19 cellular contexts compared by ENCODE assay signal in the genomic region with DNA sequence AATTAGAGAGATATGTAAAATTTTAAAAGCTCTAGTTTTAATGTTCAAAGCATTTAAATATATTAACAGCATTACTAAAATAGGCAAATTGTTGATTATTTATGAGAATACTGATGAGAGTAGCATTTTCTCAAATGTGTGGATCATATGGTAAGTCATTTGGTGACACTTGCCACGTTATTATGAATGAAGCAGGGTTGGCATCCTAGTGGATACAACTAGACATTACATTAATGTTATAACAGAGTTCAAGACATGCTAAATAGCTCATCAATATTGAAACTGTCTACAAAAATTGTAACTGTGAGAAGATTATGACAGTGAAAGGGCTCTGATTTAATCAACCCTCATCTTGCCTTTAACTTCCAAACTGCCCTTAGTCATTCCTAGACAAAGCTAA.
DNase-seq lines count a peak whose midpoint lies in the region; ATAC-seq and TF ChIP-seq lines count a peak whose summit lies in the region.
"Had no signal": no experiment of that assay in that cellular context is flagged by ENCODE, and none has a peak within 500 bp of the region (broad histone marks: within the 10 kb centered on the region; RNA-seq: fewer than 3 reads in every experiment).

No MANE protein-coding gene starts in this region.

- in situ Hi-C loops in GM13977 (cut with MboI; ENCODE audit: low pct_unique_long_range_greater_than_20kb, low sequenced_read_pairs, unreplicated experiment) (no loop called here), SK-MEL-5 (cut with HindIII; ENCODE audit: low pct_unique_long_range_greater_than_20kb, low sequenced_read_pairs) (no loop called here)

- no peak overlapping the region for H3K4me2 ChIP-seq in neural cell (ENCODE audit: low read length)
- no peak overlapping the region for H3K4me2 ChIP-seq in OCI-LY7 (ENCODE audit: low read length)

- CTCF ChIA-PET in OCI-LY7 (lab: Charles Lee; ENCODE audit: unreplicated experiment) = no interaction called here
- CTCF ChIA-PET in CD8-positive, alpha-beta T cell (lab: Charles Lee) = no interaction called here

- POLR2A ChIA-PET in OCI-LY7 (lab: Charles Lee) = interaction anchor here (1.2 kb wide), 1 partner anchor 19 kb away, joined by 3 read pairs; no protein-coding TSS in a partner anchor
- POLR2A ChIA-PET in CD8-positive, alpha-beta T cell (lab: Charles Lee) = no interaction called here

- no peak for TF ChIP-seq EP300 in neural cell (conservative IDR thresholded peaks at IDR 0.05; ENCODE audit: poor library complexity, severe bottlenecking)

- no peaks in the 10 kb centered on the region for H3K27me3 Mint-ChIP-seq in HFFc6 (ENCODE audit: insufficient read depth)
- no peaks in the 10 kb centered on the region for H3K27me3 Mint-ChIP-seq in CD8-positive, alpha-beta T cell (ENCODE audit: low read depth)
- H3K27me3 Mint-ChIP-seq: activated CD8-positive, alpha-beta T cell treated with anti-CD3 and anti-CD28 coated beads for 36 hours; activated naive CD8-positive, alpha-beta T cell treated with anti-CD3 and anti-CD28 coated beads, Interleukin-2, amount 10 ng/mL, durations not matched to agents 7 days and 5 days; stimulated activated memory B cell treated with anti-CD40 and anti-IgM and Interleukin-4, amounts not matched to agents 10 μg/mL and 1 μg/mL and 100 μg/mL, for 72 hours had no signal

- no peaks in the 10 kb centered on the region for H3K36me3 ChIP-seq in neural cell (ENCODE audit: insufficient read depth, low read length)
- H3K36me3 ChIP-seq in OCI-LY7 (ENCODE audit: insufficient read depth, low read length) = no peaks in the 10 kb centered on the region
- no peaks in the 10 kb centered on the region for H3K36me3 ChIP-seq in CD8-positive, alpha-beta T cell (ENCODE audit: insufficient read depth, low read length)
- H3K36me3 ChIP-seq: thyroid gland had no signal

- H3F3A ChIP-seq in neural cell (ENCODE audit: insufficient read depth, low read length, poor library complexity, severe bottlenecking) = no peaks in the 10 kb centered on the region

- H3K4me3 Mint-ChIP-seq in HFFc6 = no peak overlapping the region
- H3K4me3 Mint-ChIP-seq in CD8-positive, alpha-beta T cell = no peak overlapping the region
- H3K4me3 Mint-ChIP-seq: activated CD8-positive, alpha-beta T cell treated with anti-CD3 and anti-CD28 coated beads for 36 hours; activated naive CD8-positive, alpha-beta T cell treated with anti-CD3 and anti-CD28 coated beads, Interleukin-2, amount 10 ng/mL, durations not matched to agents 7 days and 5 days; stimulated activated memory B cell treated with anti-CD40 and anti-IgM and Interleukin-4, amounts not matched to agents 10 μg/mL and 1 μg/mL and 100 μg/mL, for 72 hours; WTC11 had no signal

- H3K4me1 ChIP-seq in OCI-LY7 (ENCODE audit: insufficient read depth, low read length, poor library complexity, severe bottlenecking) = no peaks in the 10 kb centered on the region
- H3K4me1 ChIP-seq in CD8-positive, alpha-beta T cell (ENCODE audit: insufficient read depth, low read length) = no peaks in the 10 kb centered on the region

- peaks cover 79% of the 10 kb centered on the region for H3K4me1 Mint-ChIP-seq in HFFc6 (ENCODE audit: low read depth)
- H3K4me1 Mint-ChIP-seq in CD8-positive, alpha-beta T cell (ENCODE audit: low read depth) = no peaks in the 10 kb centered on the region
- H3K4me1 Mint-ChIP-seq: activated naive CD8-positive, alpha-beta T cell treated with anti-CD3 and anti-CD28 coated beads, Interleukin-2, amount 10 ng/mL, durations not matched to agents 7 days and 5 days; stimulated activated memory B cell treated with anti-CD40 and anti-IgM and Interleukin-4, amounts not matched to agents 10 μg/mL and 1 μg/mL and 100 μg/mL, for 72 hours had no signal

- DNase-seq in GM13977 (ENCODE audit: low spot score) (peak; percentile 11), HFFc6 (no peak), SK-MEL-5 (ENCODE audit: low read depth, low spot score) (peak; percentile 1), OCI-LY7 (ENCODE audit: low spot score) (no peak), LoVo (ENCODE audit: low spot score) (no peak)
- DNase-seq in CD8-positive, alpha-beta T cell = no peak
- DNase-seq: activated CD8-positive, alpha-beta T cell treated with anti-CD3 and anti-CD28 coated beads for 36 hours; activated naive CD8-positive, alpha-beta T cell treated with anti-CD3 and anti-CD28 coated beads, Interleukin-2, amount 10 ng/mL, durations not matched to agents 7 days and 5 days; activated T-cell treated with anti-CD3 and anti-CD28 coated beads, Interleukin-2, amount 50 U/mL, for 48 hours; dorsolateral prefrontal cortex; mesenchymal stem cell; NCI-H1092; NCI-H774; T-helper 2 cell; thyroid gland had no signal

- peaks cover 28% of the 10 kb centered on the region for H3K36me3 Mint-ChIP-seq in HFFc6 (ENCODE audit: low read depth)
- H3K36me3 Mint-ChIP-seq in CD8-positive, alpha-beta T cell = no peaks in the 10 kb centered on the region
- H3K36me3 Mint-ChIP-seq: activated naive CD8-positive, alpha-beta T cell treated with anti-CD3 and anti-CD28 coated beads, Interleukin-2, amount 10 ng/mL, durations not matched to agents 7 days and 5 days; stimulated activated memory B cell treated with anti-CD40 and anti-IgM and Interleukin-4, amounts not matched to agents 10 μg/mL and 1 μg/mL and 100 μg/mL, for 72 hours; WTC11 had no signal

- H3K9me3 ChIP-seq in neural cell (ENCODE audit: low read length) = no peaks in the 10 kb centered on the region
- H3K9me3 ChIP-seq in OCI-LY7 (ENCODE audit: low read length) = no peaks in the 10 kb centered on the region
- H3K9me3 ChIP-seq in CD8-positive, alpha-beta T cell (ENCODE audit: low read length) = no peaks in the 10 kb centered on the region
- H3K9me3 ChIP-seq: thyroid gland had no signal

- no peak overlapping the region for H3K4me3 ChIP-seq in neural cell (ENCODE audit: low read length)
- H3K4me3 ChIP-seq in OCI-LY7 (ENCODE audit: low read depth, low read length, poor library complexity, severe bottlenecking) = no peak overlapping the region
- H3K4me3 ChIP-seq in CD8-positive, alpha-beta T cell (ENCODE audit: low read depth, low read length) = no peak overlapping the region
- H3K4me3 ChIP-seq: dorsolateral prefrontal cortex, thyroid gland had no signal

- no peaks in the 10 kb centered on the region for H3K9me3 Mint-ChIP-seq in HFFc6
- H3K9me3 Mint-ChIP-seq in CD8-positive, alpha-beta T cell = peaks cover 2% of the 10 kb centered on the region
- H3K9me3 Mint-ChIP-seq: activated naive CD8-positive, alpha-beta T cell treated with anti-CD3 and anti-CD28 coated beads, Interleukin-2, amount 10 ng/mL, durations not matched to agents 7 days and 5 days; WTC11 had no signal

- H3K79me2 ChIP-seq in neural cell (replicated peaks; ENCODE audit: insufficient read depth, low read length) (no peaks in the 10 kb centered on the region), OCI-LY7 (ENCODE audit: insufficient read depth, low read depth, low read length) (no peaks in the 10 kb centered on the region)

- H3K27ac ChIP-seq in neural cell (ENCODE audit: low read length) (no peak overlapping the region), OCI-LY7 (ENCODE audit: low read depth, low read length, poor library complexity, severe bottlenecking) (no peak overlapping the region)
- H3K27ac ChIP-seq in CD8-positive, alpha-beta T cell (ENCODE audit: low read depth, low read length) = no peak overlapping the region
- H3K27ac ChIP-seq: dorsolateral prefrontal cortex, thyroid gland had no signal

- no peaks in the 10 kb centered on the region for H4K20me1 ChIP-seq in neural cell (ENCODE audit: insufficient read depth)
- no peaks in the 10 kb centered on the region for H4K20me1 ChIP-seq in OCI-LY7 (ENCODE audit: insufficient read depth, low read length)

- TF ChIP-seq CTCF in GM13977 (IDR thresholded peaks at IDR 0.05; ENCODE audit: extremely low read depth, insufficient read depth, missing control alignments) (no peak), HFFc6 (IDR thresholded peaks at IDR 0.05) (peak; percentile 55), neural cell (IDR thresholded peaks at IDR 0.05; ENCODE audit: poor library complexity, severe bottlenecking) (peak; percentile 12), OCI-LY7 (conservative IDR thresholded peaks at IDR 0.05; ENCODE audit: low read length) (no peak)
- no peak for TF ChIP-seq CTCF in CD8-positive, alpha-beta T cell (IDR thresholded peaks at IDR 0.05)

- TF ChIP-seq RAD21 in neural cell (conservative IDR thresholded peaks at IDR 0.05) = no peak

- no peaks in the 10 kb centered on the region for H3K27me3 ChIP-seq in neural cell (ENCODE audit: insufficient read depth, low read depth, low read length)
- H3K27me3 ChIP-seq in CD8-positive, alpha-beta T cell (ENCODE audit: insufficient read depth, low read length) = no peaks in the 10 kb centered on the region
- H3K27me3 ChIP-seq: dorsolateral prefrontal cortex, thyroid gland had no signal

- no peak overlapping the region for H3K27ac Mint-ChIP-seq in HFFc6
- no peak overlapping the region for H3K27ac Mint-ChIP-seq in CD8-positive, alpha-beta T cell
- H3K27ac Mint-ChIP-seq: activated CD8-positive, alpha-beta T cell treated with anti-CD3 and anti-CD28 coated beads for 36 hours; activated naive CD8-positive, alpha-beta T cell treated with anti-CD3 and anti-CD28 coated beads, Interleukin-2, amount 10 ng/mL, durations not matched to agents 7 days and 5 days; stimulated activated memory B cell treated with anti-CD40 and anti-IgM and Interleukin-4, amounts not matched to agents 10 μg/mL and 1 μg/mL and 100 μg/mL, for 72 hours; WTC11 had no signal

- H3K9me2 ChIP-seq in neural cell (ENCODE audit: insufficient read depth, low read length) (no peaks in the 10 kb centered on the region), OCI-LY7 (ENCODE audit: insufficient read depth, low read length) (no peaks in the 10 kb centered on the region)

- no TSS peak for BruUV-seq in OCI-LY7 (replicated peaks; lab: Mats Ljungman, UMichigan)

- intact Hi-C loops in OCI-LY7 (cut with micrococcal nuclease; ENCODE audit: unreplicated experiment) = no loop called here
- intact Hi-C loops in CD8-positive, alpha-beta T cell (cut with DNase I, micrococcal nuclease) = no loop called here

- no peak overlapping the region for H3K9ac ChIP-seq in neural cell (ENCODE audit: low read length)

- no peak for ATAC-seq in HG02870 (IDR thresholded peaks at IDR 0.05; ENCODE audit: unreplicated experiment)
- no peak for ATAC-seq in CD8-positive, alpha-beta T cell
- ATAC-seq: activated CD8-positive, alpha-beta T cell treated with anti-CD3 and anti-CD28 coated beads for 36 hours; stimulated activated memory B cell treated with anti-CD40 and anti-IgM and Interleukin-4, amounts not matched to agents 10 μg/mL and 1 μg/mL and 100 μg/mL, for 72 hours; WTC11 had no signal

- H2AFZ ChIP-seq in neural cell (ENCODE audit: low read depth, low read length) = no peak overlapping the region
- H2AFZ ChIP-seq in OCI-LY7 (ENCODE audit: low read length) = no peak overlapping the region

TF ChIP-seq in neural cell, 6 proteins besides CTCF, POLR2A, EP300 and RAD21 (continues in another document):
- TF ChIP-seq POLR2AphosphoS5 (IDR thresholded peaks at IDR 0.05) (no peak), EZH2 (IDR thresholded peaks at IDR 0.05; ENCODE audit: borderline replicate concordance, insufficient read depth, low read length, poor library complexity, severe bottlenecking) (no peak), TAF1 (IDR thresholded peaks at IDR 0.05; ENCODE audit: low read depth) (no peak), SMC3 (conservative IDR thresholded peaks at IDR 0.05; ENCODE audit: poor library complexity) (no peak)

Comparison
In these comparisons a context has a peak if more than half of its experiments do, and no peak if none do; other contexts are left out.
1. DNase-seq: peak in GM13977 (single experiment) and SK-MEL-5 (single experiment); none in HFFc6 (single experiment), OCI-LY7 (single experiment), CD8-positive, alpha-beta T cell (0 of 7) and LoVo (single experiment).
2. CTCF ChIP-seq: peak in HFFc6 (single experiment) and neural cell (single experiment); none in GM13977 (single experiment), OCI-LY7 (single experiment) and CD8-positive, alpha-beta T cell (single experiment).